ENCODE assay signal across 8 cellular contexts in genomic region chrX:73944582-73944947, GRCh38.
DNase-seq lines count a peak whose midpoint lies in the region; TF ChIP-seq lines count a peak whose summit lies in the region.

No MANE protein-coding gene starts in this region.

- no peaks in the 10 kb centered on the region for H3K27me3 ChIP-seq in H7 (ENCODE audit: control insufficient read depth, insufficient read depth, low read length)
- no peaks in the 10 kb centered on the region for H3K27me3 ChIP-seq in stomach

- no peaks in the 10 kb centered on the region for H3K27me3 Mint-ChIP-seq in activated T-helper 1 cell treated with anti-CD3 and anti-CD28 coated beads, Interleukin-12 subunit alpha, Interleukin-12 subunit beta, Interleukin-2, Interleukin-4 antibody, amounts not matched to agents 30 ng/mL and 10 ng/mL and 1 ng/mL, durations not matched to agents 14 hours and 24 hours and 36 hours (ENCODE audit: insufficient read depth)

- peak overlapping the region; percentile 59 to 87 (median 85) for H3K27ac ChIP-seq in stomach

- WGBS in stomach, 5 donors, result 0 to 1% (median 0%) methylated on average over 8 of the region's 8 CpGs

- H3K36me3 ChIP-seq in H7 (replicated peaks; ENCODE audit: control insufficient read depth, insufficient read depth, low read length), result peaks cover 6% of the 10 kb centered on the region
- H3K36me3 ChIP-seq in stomach, result peaks cover 0 to 27% (median 14%) of the 10 kb centered on the region in 4 donors

- H3K4me1 ChIP-seq in stomach, result peaks cover 0 to 35% (median 22%) of the 10 kb centered on the region in 4 donors

- TF ChIP-seq POLR2A in stomach (IDR thresholded peaks at IDR 0.05), result no peak

- H3K9me3 Mint-ChIP-seq in activated T-helper 1 cell treated with anti-CD3 and anti-CD28 coated beads, Interleukin-12 subunit alpha, Interleukin-12 subunit beta, Interleukin-2, Interleukin-4 antibody, amounts not matched to agents 30 ng/mL and 10 ng/mL and 1 ng/mL, durations not matched to agents 14 hours and 24 hours and 36 hours, result no peaks in the 10 kb centered on the region

- no peaks in the 10 kb centered on the region for H3K9me3 ChIP-seq in stomach

- H3K36me3 Mint-ChIP-seq in activated T-helper 1 cell treated with anti-CD3 and anti-CD28 coated beads, Interleukin-12 subunit alpha, Interleukin-12 subunit beta, Interleukin-2, Interleukin-4 antibody, amounts not matched to agents 30 ng/mL and 10 ng/mL and 1 ng/mL, durations not matched to agents 14 hours and 24 hours and 36 hours (ENCODE audit: low read depth), result peaks cover 18% of the 10 kb centered on the region

- peak overlapping the region; percentile 96 for H3K4me3 Mint-ChIP-seq in activated T-helper 1 cell treated with anti-CD3 and anti-CD28 coated beads, Interleukin-12 subunit alpha, Interleukin-12 subunit beta, Interleukin-2, Interleukin-4 antibody, amounts not matched to agents 30 ng/mL and 10 ng/mL and 1 ng/mL, durations not matched to agents 14 hours and 24 hours and 36 hours

- intact Hi-C loops in activated T-helper 1 cell treated with anti-CD3 and anti-CD28 coated beads, Interleukin-12 subunit alpha, Interleukin-12 subunit beta, Interleukin-2, Interleukin-4 antibody, amounts not matched to agents 30 ng/mL and 10 ng/mL and 1 ng/mL, durations not matched to agents 14 hours and 24 hours and 36 hours (cut with micrococcal nuclease), result loop anchor here (1.0 to 10.0 kb wide), 6 partner anchors 33 to 730 kb away; partner anchors contain the start of genes CHIC1, NAP1L2 and RLIM
- intact Hi-C loops in stomach (cut with DNase I; ENCODE audit: low total_unique reads), result no loop called here

- no peak for TF ChIP-seq EP300 in stomach (IDR thresholded peaks at IDR 0.05)

- TF ChIP-seq CTCF in stomach (IDR thresholded peaks at IDR 0.05), result no peak

- peaks cover 7% of the 10 kb centered on the region for H3K4me1 Mint-ChIP-seq in activated T-helper 1 cell treated with anti-CD3 and anti-CD28 coated beads, Interleukin-12 subunit alpha, Interleukin-12 subunit beta, Interleukin-2, Interleukin-4 antibody, amounts not matched to agents 30 ng/mL and 10 ng/mL and 1 ng/mL, durations not matched to agents 14 hours and 24 hours and 36 hours (ENCODE audit: low read depth)

- DNase-seq in AG08396 (ENCODE audit: low spot score), result peak; percentile 16
- peak; percentile 20 for DNase-seq in H7
- DNase-seq in activated T-helper 1 cell treated with anti-CD3 and anti-CD28 coated beads, Interleukin-12 subunit alpha, Interleukin-12 subunit beta, Interleukin-2, Interleukin-4 antibody, amounts not matched to agents 30 ng/mL and 10 ng/mL and 1 ng/mL, durations not matched to agents 14 hours and 24 hours and 36 hours (ENCODE audit: low spot score), result no peak
- no peak for DNase-seq in stomach
- no peak for DNase-seq in activated CD4-positive, CD25-positive, alpha-beta regulatory T cell (lab: John Stamatoyannopoulos, UW)
- no peak for DNase-seq in activated CD4-positive, CD25-positive, alpha-beta regulatory T cell treated with anti-CD3 and anti-CD28 coated beads, Interleukin-2, amount 50 U/mL, for 72 hours
- DNase-seq in SK-N-DZ (ENCODE audit: low spot score), result no peak

- H3K27ac Mint-ChIP-seq in activated T-helper 1 cell treated with anti-CD3 and anti-CD28 coated beads, Interleukin-12 subunit alpha, Interleukin-12 subunit beta, Interleukin-2, Interleukin-4 antibody, amounts not matched to agents 30 ng/mL and 10 ng/mL and 1 ng/mL, durations not matched to agents 14 hours and 24 hours and 36 hours, result peak overlapping the region; percentile 89

- H3K4me3 ChIP-seq in H7 (ENCODE audit: insufficient read depth, low read depth, low read length) (peak overlapping the region; percentile 92), iPS-11a (ENCODE audit: low read depth, low read length) (peak overlapping the region; percentile 87), stomach (peak overlapping the region; percentile 61 to 84 (median 66))

Comparison
In these comparisons a context has a peak if more than half of its experiments do, and no peak if none do; other contexts are left out.
1. DNase-seq: peak in AG08396 (single experiment) and H7 (single experiment); none in activated T-helper 1 cell treated with anti-CD3 and anti-CD28 coated beads, Interleukin-12 subunit alpha, Interleukin-12 subunit beta, Interleukin-2, Interleukin-4 antibody, amounts not matched to agents 30 ng/mL and 10 ng/mL and 1 ng/mL, durations not matched to agents 14 hours and 24 hours and 36 hours (single experiment), stomach (single experiment), activated CD4-positive, CD25-positive, alpha-beta regulatory T cell (0 of 4), activated CD4-positive, CD25-positive, alpha-beta regulatory T cell treated with anti-CD3 and anti-CD28 coated beads, Interleukin-2, amount 50 U/mL, for 72 hours (single experiment) and SK-N-DZ (single experiment).
2. Peak in every context shown above with its lines, with median percentiles within 50 percentile points of each other: H3K4me3 ChIP-seq.